Comparison of ENCODE assay signal across 32 cellular contexts in the genomic region with DNA sequence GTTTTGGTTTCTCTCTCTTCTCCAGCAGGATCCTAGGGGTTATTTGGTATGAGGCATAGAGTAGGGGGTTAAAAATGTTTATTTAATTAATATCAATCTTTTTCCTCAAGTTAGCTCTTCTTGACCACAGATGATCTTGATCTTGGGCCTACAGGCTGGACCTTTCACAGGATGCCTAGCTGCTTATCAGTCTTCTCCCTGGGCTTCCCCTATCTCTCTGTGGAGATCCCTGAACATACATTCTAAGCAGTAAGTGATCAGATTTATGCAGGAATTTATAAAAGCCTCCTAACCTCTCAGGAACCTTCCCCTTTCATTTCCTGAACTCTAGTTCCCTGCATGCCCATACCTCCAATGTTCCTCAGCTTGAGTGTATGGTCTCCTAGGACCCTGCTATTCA.
"Had no signal": no experiment of that assay in that cellular context is flagged by ENCODE, and none has a peak within 500 bp of the region (broad histone marks: within the 10 kb centered on the region; RNA-seq: fewer than 3 reads in every experiment).

No MANE protein-coding gene starts in this region.

- H3K9me3 Mint-ChIP-seq: activated CD8-positive, alpha-beta T cell treated with anti-CD3 and anti-CD28 coated beads for 36 hours; activated naive CD4-positive, alpha-beta T cell treated with anti-CD3 and anti-CD28 coated beads for 36 hours; activated naive CD4-positive, alpha-beta T cell treated with anti-CD3 and anti-CD28 coated beads, Interleukin-2, amount 50 U/mL, for 24 hours; activated naive CD8-positive, alpha-beta T cell treated with anti-CD3 and anti-CD28 coated beads for 36 hours; activated naive CD8-positive, alpha-beta T cell treated with anti-CD3 and anti-CD28 coated beads, Interleukin-2, amount 50 U/mL, for 24 hours; activated T-cell treated with anti-CD3 and anti-CD28 coated beads, Interleukin-2, amount 50 U/mL, for 4 hours; activated T-helper 2 cell treated with anti-CD3 and anti-CD28 coated beads, Interferon-gamma antibody, Interleukin-2, Interleukin-4, amounts not matched to agents 10 μg/mL and 5 μg/mL and 100 μg/mL, durations not matched to agents 14 hours and 24 hours and 36 hours; brain; central memory CD8-positive, alpha-beta T cell; dendritic cell treated with granulocyte-macrophage colony-stimulating factor and Interleukin-4, amounts not matched to agents 40 ng/mL and 50 ng/mL, for 4 days; endodermal cell; T-helper 2 cell treated with Interferon-gamma antibody and Interleukin-4, amounts not matched to agents 5 μg/mL and 100 μg/mL, for 36 hours had no signal

- H3K36me3 ChIP-seq: adrenal gland, breast epithelium, gastrocnemius medialis, heart right ventricle, WERI-Rb-1 had no signal

- H3K9me3 ChIP-seq: adrenal gland, breast epithelium, gastrocnemius medialis, heart right ventricle had no signal

- H3K4me3 Mint-ChIP-seq: activated B cell treated with CpG ODN at 0.5 μM for 24 hours; activated CD8-positive, alpha-beta T cell treated with anti-CD3 and anti-CD28 coated beads for 36 hours; activated naive CD4-positive, alpha-beta T cell treated with anti-CD3 and anti-CD28 coated beads for 36 hours; activated naive CD4-positive, alpha-beta T cell treated with anti-CD3 and anti-CD28 coated beads, Interleukin-2, amount 50 U/mL, for 24 hours; activated naive CD8-positive, alpha-beta T cell treated with anti-CD3 and anti-CD28 coated beads for 36 hours; activated naive CD8-positive, alpha-beta T cell treated with anti-CD3 and anti-CD28 coated beads, Interleukin-2, amount 50 U/mL, for 24 hours; activated T-cell treated with anti-CD3 and anti-CD28 coated beads, Interleukin-2, amount 50 U/mL, for 4 hours; brain; central memory CD8-positive, alpha-beta T cell; dendritic cell treated with granulocyte-macrophage colony-stimulating factor and Interleukin-4, amounts not matched to agents 40 ng/mL and 50 ng/mL, for 4 days; endodermal cell; T-helper 17 cell; T-helper 2 cell treated with Interferon-gamma antibody and Interleukin-4, amounts not matched to agents 5 μg/mL and 100 μg/mL, for 36 hours had no signal

- H3K4me3 ChIP-seq: adrenal gland, breast epithelium, coronary artery, dorsolateral prefrontal cortex, gastrocnemius medialis, heart right ventricle had no signal

- H3K27ac ChIP-seq: adrenal gland, breast epithelium, coronary artery, dorsolateral prefrontal cortex, gastrocnemius medialis, heart right ventricle, WERI-Rb-1 had no signal

- H3K27me3 ChIP-seq: adrenal gland, breast epithelium, dorsolateral prefrontal cortex, gastrocnemius medialis, heart right ventricle had no signal

- H3K27ac Mint-ChIP-seq: activated B cell treated with CpG ODN at 0.5 μM for 24 hours; activated CD8-positive, alpha-beta T cell treated with anti-CD3 and anti-CD28 coated beads for 36 hours; activated naive CD4-positive, alpha-beta T cell treated with anti-CD3 and anti-CD28 coated beads for 36 hours; activated naive CD4-positive, alpha-beta T cell treated with anti-CD3 and anti-CD28 coated beads, Interleukin-2, amount 50 U/mL, for 24 hours; activated naive CD8-positive, alpha-beta T cell treated with anti-CD3 and anti-CD28 coated beads, Interleukin-2, amount 50 U/mL, for 24 hours; activated T-helper 2 cell treated with anti-CD3 and anti-CD28 coated beads, Interferon-gamma antibody, Interleukin-2, Interleukin-4, amounts not matched to agents 10 μg/mL and 5 μg/mL and 100 μg/mL, durations not matched to agents 14 hours and 24 hours and 36 hours; brain; dendritic cell treated with granulocyte-macrophage colony-stimulating factor and Interleukin-4, amounts not matched to agents 40 ng/mL and 50 ng/mL, for 4 days; endodermal cell; T-helper 17 cell; T-helper 2 cell treated with Interferon-gamma antibody and Interleukin-4, amounts not matched to agents 5 μg/mL and 100 μg/mL, for 36 hours had no signal

- H3K27me3 Mint-ChIP-seq: activated B cell treated with CpG ODN at 0.5 μM for 24 hours; activated CD8-positive, alpha-beta T cell treated with anti-CD3 and anti-CD28 coated beads for 36 hours; activated naive CD4-positive, alpha-beta T cell treated with anti-CD3 and anti-CD28 coated beads, Interleukin-2, amount 50 U/mL, for 24 hours; activated naive CD8-positive, alpha-beta T cell treated with anti-CD3 and anti-CD28 coated beads for 36 hours; activated naive CD8-positive, alpha-beta T cell treated with anti-CD3 and anti-CD28 coated beads, Interleukin-2, amount 50 U/mL, for 24 hours; brain; central memory CD8-positive, alpha-beta T cell; dendritic cell treated with granulocyte-macrophage colony-stimulating factor and Interleukin-4, amounts not matched to agents 40 ng/mL and 50 ng/mL, for 4 days; T-helper 17 cell had no signal

- DNase-seq: activated B cell treated with CpG ODN at 0.5 μM for 24 hours; activated CD4-positive, alpha-beta T cell treated with anti-CD3 and anti-CD28 coated beads for 48 hours; activated CD4-positive, alpha-beta T cell treated with anti-CD3 and anti-CD28 coated beads, Interleukin-2, amount 50 U/mL, for 1 hour; activated CD4-positive, alpha-beta T cell treated with anti-CD3 and anti-CD28 coated beads, Interleukin-2, amount 50 U/mL, for 48 hours; activated CD8-positive, alpha-beta memory T cell treated with anti-CD3 and anti-CD28 coated beads for 24 hours; activated CD8-positive, alpha-beta T cell treated with anti-CD3 and anti-CD28 coated beads for 36 hours; activated effector memory CD4-positive, alpha-beta T cell treated with anti-CD3 and anti-CD28 coated beads, Interleukin-2, amount 50 U/mL, for 16 hours; activated naive CD4-positive, alpha-beta T cell treated with anti-CD3 and anti-CD28 coated beads for 36 hours; activated naive CD8-positive, alpha-beta T cell treated with anti-CD3 and anti-CD28 coated beads for 36 hours; activated naive CD8-positive, alpha-beta T cell treated with anti-CD3 and anti-CD28 coated beads, Interleukin-2, amount 50 U/mL, for 24 hours; activated T-cell treated with anti-CD3 and anti-CD28 coated beads, Interleukin-2, amount 50 U/mL, for 4 hours; adrenal gland; amygdala; aorta; dorsolateral prefrontal cortex; effector memory CD4-positive, alpha-beta T cell; endodermal cell; foreskin fibroblast; gastrocnemius medialis; heart right ventricle; T-helper 1 cell; T-helper 17 cell; T1000; WERI-Rb-1 had no signal

- H3K4me1 ChIP-seq: adrenal gland, breast epithelium had no signal

- H3K4me1 Mint-ChIP-seq: activated B cell treated with CpG ODN at 0.5 μM for 24 hours; activated naive CD4-positive, alpha-beta T cell treated with anti-CD3 and anti-CD28 coated beads, Interleukin-2, amount 50 U/mL, for 24 hours; activated naive CD8-positive, alpha-beta T cell treated with anti-CD3 and anti-CD28 coated beads for 36 hours; activated naive CD8-positive, alpha-beta T cell treated with anti-CD3 and anti-CD28 coated beads, Interleukin-2, amount 50 U/mL, for 24 hours; central memory CD8-positive, alpha-beta T cell had no signal
